Comparison of ENCODE assay signal across 31 cellular contexts in the genomic region with DNA sequence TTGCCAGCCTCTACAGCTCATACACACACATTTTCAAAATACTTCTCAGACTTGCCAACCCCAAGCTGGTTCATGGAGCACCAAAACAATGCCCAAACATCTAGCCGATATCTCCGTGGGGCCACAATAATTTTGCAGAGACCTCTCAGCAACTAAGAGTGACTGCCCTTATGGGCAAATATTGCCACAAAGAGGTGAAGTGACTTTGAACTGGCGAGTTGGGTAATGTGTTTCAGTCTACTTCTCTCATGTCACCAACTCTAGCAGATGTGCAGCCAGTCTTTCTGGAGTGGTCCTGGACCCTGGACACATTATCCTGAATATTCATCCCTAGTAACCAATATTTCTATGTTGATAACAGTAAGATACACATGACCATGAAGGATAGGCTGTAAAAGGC.
"Had no signal": no experiment of that assay in that cellular context is flagged by ENCODE, and none has a peak within 500 bp of the region (broad histone marks: within the 10 kb centered on the region; RNA-seq: fewer than 3 reads in every experiment).

No MANE protein-coding gene starts in this region.

- H3K36me3 ChIP-seq: neutrophil, ovary, spleen, stomach, thoracic aorta, thyroid gland, tibial nerve, upper lobe of left lung, uterus had no signal

- ATAC-seq: naive thymus-derived CD8-positive, alpha-beta T cell; natural killer cell treated with Interleukin-12 subunit alpha and Interleukin-12 subunit beta and Interleukin-15 and Interleukin-18, amount 100 ng/mL, for 72 hours; psoas muscle; right cardiac atrium; sciatic nerve; stimulated activated naive B cell treated with anti-CD40 and anti-IgM and Interleukin-4, amounts not matched to agents 10 μg/mL and 1 μg/mL and 100 μg/mL, for 72 hours had no signal

- H3K36me3 Mint-ChIP-seq: naive B cell; naive thymus-derived CD8-positive, alpha-beta T cell; natural killer cell treated with Interleukin-12 subunit alpha and Interleukin-12 subunit beta and Interleukin-15 and Interleukin-18, amount 100 ng/mL, for 72 hours; stimulated activated naive B cell treated with anti-CD40 and anti-IgM and Interleukin-4, amounts not matched to agents 10 μg/mL and 1 μg/mL and 100 μg/mL, for 72 hours had no signal

- H3K9me3 Mint-ChIP-seq: nephron progenitor cell; neural crest cell; stimulated activated naive B cell treated with anti-CD40 and anti-IgM and Interleukin-4, amounts not matched to agents 10 μg/mL and 1 μg/mL and 100 μg/mL, for 72 hours; stimulated activated naive CD8-positive, alpha-beta T cell treated with anti-CD3 and anti-CD28 coated beads, Interleukin-15, Interleukin-2, amounts not matched to agents 100 ng/mL and 50 ng/mL, for 24 hours had no signal

- H3K9me3 ChIP-seq: neutrophil, ovary, psoas muscle, spleen, stomach, thoracic aorta, thyroid gland, tibial nerve, upper lobe of left lung, uterus had no signal

- H3K4me3 ChIP-seq: ovary, psoas muscle, skin epidermis, smooth muscle cell, spleen, stomach, thoracic aorta, thyroid gland, tibial nerve, upper lobe of left lung, uterus had no signal

- H3K27ac Mint-ChIP-seq: naive B cell; naive thymus-derived CD8-positive, alpha-beta T cell; natural killer cell treated with Interleukin-12 subunit alpha and Interleukin-12 subunit beta and Interleukin-15 and Interleukin-18, amount 100 ng/mL, for 72 hours; nephron progenitor cell; progenitor cell of endocrine pancreas; stimulated activated naive B cell treated with anti-CD40 and anti-IgM and Interleukin-4, amounts not matched to agents 10 μg/mL and 1 μg/mL and 100 μg/mL, for 72 hours; stimulated activated naive CD8-positive, alpha-beta T cell treated with anti-CD3 and anti-CD28 coated beads, Interleukin-15, Interleukin-2, amounts not matched to agents 100 ng/mL and 50 ng/mL, for 24 hours had no signal

- H3K4me1 Mint-ChIP-seq: naive B cell; naive thymus-derived CD8-positive, alpha-beta T cell; nephron progenitor cell; neural crest cell; stimulated activated naive B cell treated with anti-CD40 and anti-IgM and Interleukin-4, amounts not matched to agents 10 μg/mL and 1 μg/mL and 100 μg/mL, for 72 hours had no signal

- DNase-seq: naive B cell; naive thymus-derived CD8-positive, alpha-beta T cell; nephron progenitor cell; nucleus accumbens; ovary; psoas muscle; right cardiac atrium; spleen; stimulated activated CD4-positive, alpha-beta T cell treated with anti-CD3 and anti-CD28 coated beads, Interleukin-12 subunit alpha, Interleukin-12 subunit beta, amount 100 ng/mL, for 4 hours; stimulated activated CD4-positive, alpha-beta T cell treated with anti-CD3 and anti-CD28 coated beads, Interleukin-1b, Interleukin-23, amount 100 ng/mL, for 48 hours; stimulated activated CD4-positive, alpha-beta T cell treated with anti-CD3 and anti-CD28 coated beads, Interleukin-4, amount 100 ng/mL, for 1 hour; stimulated activated CD4-positive, alpha-beta T cell treated with anti-CD3 and anti-CD28 coated beads, Interleukin-4, amount 100 ng/mL, for 4 hours; stimulated activated CD8-positive, alpha-beta memory T cell treated with anti-CD3 and anti-CD28 coated beads, Interleukin-4, amount 100 ng/mL, for 48 hours; stimulated activated naive B cell treated with anti-CD40 and anti-IgM and Interleukin-4, amounts not matched to agents 10 μg/mL and 1 μg/mL and 100 μg/mL, for 72 hours; stimulated activated naive CD4-positive, alpha-beta T cell treated with Interleukin-2 at 50 U/mL for 16 hours; stomach; thyroid gland; trophoblast cell; upper lobe of left lung; uterus had no signal

- H3K27ac ChIP-seq: neutrophil, ovary, parathyroid adenoma, psoas muscle, skin epidermis, spleen, stomach, thoracic aorta, thyroid gland, tibial nerve, upper lobe of left lung, uterus had no signal

- H3K4me1 ChIP-seq: parathyroid adenoma, psoas muscle, spleen, stomach, thyroid gland, tibial nerve, upper lobe of left lung, uterus had no signal

- H3K4me3 Mint-ChIP-seq: naive B cell; naive thymus-derived CD8-positive, alpha-beta T cell; natural killer cell treated with Interleukin-12 subunit alpha and Interleukin-12 subunit beta and Interleukin-15 and Interleukin-18, amount 100 ng/mL, for 72 hours; nephron progenitor cell; neural crest cell; stimulated activated naive B cell treated with anti-CD40 and anti-IgM and Interleukin-4, amounts not matched to agents 10 μg/mL and 1 μg/mL and 100 μg/mL, for 72 hours; stimulated activated naive CD8-positive, alpha-beta T cell treated with anti-CD3 and anti-CD28 coated beads, Interleukin-15, Interleukin-2, amounts not matched to agents 100 ng/mL and 50 ng/mL, for 24 hours had no signal

- H3K27me3 ChIP-seq: neutrophil, ovary, spleen, stomach, thyroid gland, tibial nerve, upper lobe of left lung, uterus had no signal
